9 cellular contexts compared by ENCODE assay signal in genomic region chr14:65334765-65335411, GRCh38.
DNase-seq lines count a peak whose midpoint lies in the region; ATAC-seq lines count a peak whose summit lies in the region.
"Had no signal": no experiment of that assay in that cellular context is flagged by ENCODE, and none has a peak within 500 bp of the region (broad histone marks: within the 10 kb centered on the region; RNA-seq: fewer than 3 reads in every experiment).

No MANE protein-coding gene starts in this region.

- H3K27ac ChIP-seq in HUES64 (ENCODE audit: low read depth, low read length) (peak overlapping the region; percentile 87; the same call in 1 of the 2 replicates), muscle layer of duodenum (ENCODE audit: low read length) (peak overlapping the region; percentile 90)

- H3K36me3 ChIP-seq in HUES64 (ENCODE audit: insufficient read depth, low read length) (no peaks in the 10 kb centered on the region), adipocyte (ENCODE audit: control insufficient read depth, insufficient read depth, low read length, severe bottlenecking) (no peaks in the 10 kb centered on the region), muscle layer of duodenum (ENCODE audit: control insufficient read depth in 1 of 2, insufficient read depth in 2 of 2, low read length in 2 of 2) (no peaks in the 10 kb centered on the region)

- H3K4me3 ChIP-seq in HUES64 (ENCODE audit: low read length) (peak overlapping the region; percentile 42), adipocyte (ENCODE audit: low read length) (peak overlapping the region; percentile 51), muscle layer of duodenum (ENCODE audit: low read depth in 1 of 2, low read length in 2 of 2) (peak overlapping the region in 1 of 2 donors; percentile 9)

- intact Hi-C loops in left ventricle myocardium superior (cut with micrococcal nuclease): no loop called here

- H3K9me3 ChIP-seq in HUES64 (ENCODE audit: insufficient read depth, low read depth, low read length) (no peaks in the 10 kb centered on the region), adipocyte (ENCODE audit: control insufficient read depth, low read length) (no peaks in the 10 kb centered on the region), muscle layer of duodenum (ENCODE audit: control insufficient read depth in 1 of 2, low read length in 2 of 2) (no peaks in the 10 kb centered on the region)

- WGBS in HUES64: 9% methylated on average over 8 of the region's 8 CpGs

- peak; percentile 75 for DNase-seq in DMS53 (lab: John Stamatoyannopoulos, UW)
- no peak for DNase-seq in adipocyte (ENCODE audit: low read depth)
- DNase-seq in NCI-H2081 treated with DMSO at 0.1 percent for 48 hours (lab: John Stamatoyannopoulos, UW): no peak
- no peak for DNase-seq in left ventricle myocardium superior
- DNase-seq: posterior cingulate gyrus had no signal

- H3K4me1 ChIP-seq in HUES64 (ENCODE audit: insufficient read depth, low read length) (peaks cover 24% of the 10 kb centered on the region), adipocyte (ENCODE audit: control insufficient read depth, insufficient read depth, low read length) (peaks cover 42% of the 10 kb centered on the region), muscle layer of duodenum (ENCODE audit: control insufficient read depth in 1 of 2, insufficient read depth in 2 of 2, low read length in 2 of 2) (peaks cover 22 to 24% of the 10 kb centered on the region in 2 donors)

- no peak for ATAC-seq in HG02623 (IDR thresholded peaks at IDR 0.05; ENCODE audit: unreplicated experiment)
- ATAC-seq in GM21723 (IDR thresholded peaks at IDR 0.05; ENCODE audit: unreplicated experiment): no peak
- no peak for ATAC-seq in left ventricle myocardium superior

- peaks cover 50% of the 10 kb centered on the region for H3K27me3 ChIP-seq in HUES64 (ENCODE audit: insufficient read depth, low read length)
- H3K27me3 ChIP-seq in adipocyte (replicated peaks; ENCODE audit: control insufficient read depth, insufficient read depth, low read length): no peaks in the 10 kb centered on the region
- H3K27me3 ChIP-seq in muscle layer of duodenum (ENCODE audit: low read depth, low read length): no peaks in the 10 kb centered on the region

- H3K9ac ChIP-seq in HUES64 (ENCODE audit: low read depth, low read length) (peak overlapping the region; percentile 16; the same call in 1 of the 2 replicates), adipocyte (ENCODE audit: low read length) (peak overlapping the region; percentile 43)
